Comparison of ENCODE assay signal across 1 cellular context in genomic region chr10:98858525-98858924, GRCh38.
TF ChIP-seq lines count a peak whose summit lies in the region.

No MANE protein-coding gene starts in this region.

TF ChIP-seq in GM23338, 12 proteins besides CTCF, POLR2A, EP300 and RAD21 (continued from another document):
- TF ChIP-seq ZNF462 (CRISPR knock-in tag; IDR thresholded peaks at IDR 0.05) (no peak), NANOG (IDR thresholded peaks at IDR 0.05; ENCODE audit: borderline replicate concordance) (no peak), CREB1 (CRISPR knock-in tag; IDR thresholded peaks at IDR 0.05; ENCODE audit: low read depth) (no peak), ETS1 (IDR thresholded peaks at IDR 0.05) (no peak), EZH2phosphoT487 (IDR thresholded peaks at IDR 0.05; ENCODE audit: unreplicated experiment) (no peak), EZH2 (IDR thresholded peaks at IDR 0.05; ENCODE audit: low read depth, unreplicated experiment) (no peak), POLR2AphosphoS5 (IDR thresholded peaks at IDR 0.05; ENCODE audit: low read depth) (no peak), REST (IDR thresholded peaks at IDR 0.05; ENCODE audit: unreplicated experiment) (no peak), STAT1 (IDR thresholded peaks at IDR 0.05; ENCODE audit: unreplicated experiment) (no peak), ZNF114 (CRISPR knock-in tag; IDR thresholded peaks at IDR 0.05) (no peak), JUNB (IDR thresholded peaks at IDR 0.05; ENCODE audit: unreplicated experiment) (no peak)
